ENCODE assay signal across 10 cellular contexts in genomic region chr3:70360985-70361384, GRCh38. TPM values are rescaled to one million over a fixed set of nuclear protein-coding genes. Genes with fewer than 3 reads are reported as not detected.
DNase-seq lines count a peak whose midpoint lies in the region; ATAC-seq and TF ChIP-seq lines count a peak whose summit lies in the region.
"Had no signal": no experiment of that assay in that cellular context is flagged by ENCODE, and none has a peak within 500 bp of the region (broad histone marks: within the 10 kb centered on the region; RNA-seq: fewer than 3 reads in every experiment).

No MANE protein-coding gene starts in this region.

- H2BK120ac ChIP-seq in mesenchymal stem cell (ENCODE audit: low read depth, low read length): no peak overlapping the region

- H3K14ac ChIP-seq in mesenchymal stem cell (ENCODE audit: low read length in 2 of 2): no peak overlapping the region

- H3K27ac ChIP-seq in mesenchymal stem cell (ENCODE audit: low read length, poor library complexity, severe bottlenecking) (no peak overlapping the region), esophagus squamous epithelium (no peak overlapping the region)

- H2AK5ac ChIP-seq in mesenchymal stem cell (ENCODE audit: low read length, severe bottlenecking): no peak overlapping the region

- H3K4me3 Mint-ChIP-seq in T-helper 2 cell treated with Interferon-gamma antibody and Interleukin-4, amounts not matched to agents 5 μg/mL and 100 μg/mL, for 36 hours: no peak overlapping the region

- H3K36me3 ChIP-seq in mesenchymal stem cell (ENCODE audit: control insufficient read depth in 1 of 2, insufficient read depth in 2 of 2, low read depth in 1 of 2, low read length in 2 of 2) (no peaks in the 10 kb centered on the region), esophagus squamous epithelium (no peaks in the 10 kb centered on the region)

- no peak overlapping the region for H4K8ac ChIP-seq in mesenchymal stem cell (ENCODE audit: low read length)

- no peak overlapping the region for H4K91ac ChIP-seq in mesenchymal stem cell (ENCODE audit: low read length)

- TF ChIP-seq CTCF in esophagus squamous epithelium (IDR thresholded peaks at IDR 0.05): no peak

- H3K18ac ChIP-seq in mesenchymal stem cell (ENCODE audit: low read depth in 1 of 2, low read length in 2 of 2): no peak overlapping the region

- no peak overlapping the region for H2AFZ ChIP-seq in mesenchymal stem cell (ENCODE audit: low read depth, low read length)

- H2BK15ac ChIP-seq in mesenchymal stem cell (ENCODE audit: low read depth, poor library complexity, severe bottlenecking): no peak overlapping the region

- no peak overlapping the region for H2BK12ac ChIP-seq in mesenchymal stem cell (ENCODE audit: low read length in 2 of 2)

- H3K27me3 ChIP-seq in mesenchymal stem cell (ENCODE audit: control insufficient read depth in 1 of 2, insufficient read depth in 1 of 2, low read length in 2 of 2) (no peaks in the 10 kb centered on the region), esophagus squamous epithelium (no peaks in the 10 kb centered on the region)

- H2BK5ac ChIP-seq in mesenchymal stem cell (ENCODE audit: low read depth, low read length, poor library complexity, severe bottlenecking): no peak overlapping the region

- H3K27me3 Mint-ChIP-seq in T-helper 2 cell treated with Interferon-gamma antibody and Interleukin-4, amounts not matched to agents 5 μg/mL and 100 μg/mL, for 36 hours (ENCODE audit: low read depth): no peaks in the 10 kb centered on the region

- no peak for TF ChIP-seq POLR2A in esophagus squamous epithelium (IDR thresholded peaks at IDR 0.05)

- no peak overlapping the region for H3K4ac ChIP-seq in mesenchymal stem cell (ENCODE audit: low read depth in 1 of 2, low read length in 2 of 2)

- 34% methylated on average over 2 of the region's 3 CpGs for WGBS in mesenchymal stem cell
- WGBS in esophagus squamous epithelium, 2 donors: 47 to 53% methylated on average over 3 of the region's 3 CpGs

- intact Hi-C loops in esophagus squamous epithelium (cut with DNase I): no loop called here
- intact Hi-C loops in posterior cingulate gyrus (cut with DNase I): no loop called here

- H3K27ac Mint-ChIP-seq in T-helper 2 cell treated with Interferon-gamma antibody and Interleukin-4, amounts not matched to agents 5 μg/mL and 100 μg/mL, for 36 hours: no peak overlapping the region

- no peaks in the 10 kb centered on the region for H3K4me1 Mint-ChIP-seq in T-helper 2 cell treated with Interferon-gamma antibody and Interleukin-4, amounts not matched to agents 5 μg/mL and 100 μg/mL, for 36 hours (ENCODE audit: low read depth)

- DNase-seq in LHCN-M2 (ENCODE audit: low read depth) (peak; percentile 10), mesenchymal stem cell (peak; percentile 28), esophagus squamous epithelium (lab: John Stamatoyannopoulos, UW) (no peak), posterior cingulate gyrus (no peak), HuH-7.5 (ENCODE audit: low spot score) (no peak)
- DNase-seq in T-helper 2 cell treated with Interferon-gamma antibody and Interleukin-4, amounts not matched to agents 5 μg/mL and 100 μg/mL, for 36 hours (ENCODE audit: low spot score): no peak
- DNase-seq: activated CD4-positive, CD25-positive, alpha-beta regulatory T cell; mucosa of descending colon had no signal

- H3K9me3 ChIP-seq in mesenchymal stem cell (ENCODE audit: control insufficient read depth, low read length): peaks cover 18% of the 10 kb centered on the region
- peaks cover 0 to 5% (median 0%) of the 10 kb centered on the region in 3 donors for H3K9me3 ChIP-seq in esophagus squamous epithelium

- H3K4me2 ChIP-seq in mesenchymal stem cell (ENCODE audit: low read length, poor library complexity, severe bottlenecking): no peak overlapping the region

- H3K4me3 ChIP-seq in mesenchymal stem cell (ENCODE audit: insufficient read depth in 1 of 2, low read depth in 1 of 2, low read length in 2 of 2) (no peak overlapping the region), esophagus squamous epithelium (no peak overlapping the region)
- H3K4me3 ChIP-seq: mucosa of descending colon had no signal

- H3K9me3 Mint-ChIP-seq in T-helper 2 cell treated with Interferon-gamma antibody and Interleukin-4, amounts not matched to agents 5 μg/mL and 100 μg/mL, for 36 hours: no peaks in the 10 kb centered on the region

- no peaks in the 10 kb centered on the region for H3K79me1 ChIP-seq in mesenchymal stem cell (replicated peaks; ENCODE audit: low read length, poor library complexity, severe bottlenecking)

- no peak overlapping the region for H3K23ac ChIP-seq in mesenchymal stem cell (ENCODE audit: low read length in 2 of 2)

- ATAC-seq in GM18907 (IDR thresholded peaks at IDR 0.05; ENCODE audit: unreplicated experiment): peak; percentile 98
- ATAC-seq in HG02571 (IDR thresholded peaks at IDR 0.05; ENCODE audit: unreplicated experiment): peak; percentile 96
- ATAC-seq: mucosa of descending colon had no signal

- H3K36me3 Mint-ChIP-seq in T-helper 2 cell treated with Interferon-gamma antibody and Interleukin-4, amounts not matched to agents 5 μg/mL and 100 μg/mL, for 36 hours (ENCODE audit: low read depth): no peaks in the 10 kb centered on the region

- no peaks in the 10 kb centered on the region for H3K4me1 ChIP-seq in mesenchymal stem cell (ENCODE audit: control insufficient read depth, insufficient read depth, low read depth, low read length)
- no peaks in the 10 kb centered on the region for H3K4me1 ChIP-seq in esophagus squamous epithelium

- no peak overlapping the region for H3K9ac ChIP-seq in mesenchymal stem cell (ENCODE audit: low read length)

RNA-seq across cellular contexts. Expression of gene MDFIC2, which starts 48.5 kb away (rescaled TPM):
- total RNA-seq in LHCN-M2 (2014; rRNA removed): not detected in 2 replicates
- polyA plus RNA-seq in LHCN-M2 (2012): not detected
- polyA plus RNA-seq in mesenchymal stem cell (2013, experiment 1 of 2): not detected
- polyA plus RNA-seq in mesenchymal stem cell (2013, experiment 2 of 2): not detected
- not detected for total RNA-seq in esophagus squamous epithelium
- total RNA-seq: mucosa of descending colon had no signal

Comparison
In these comparisons a context has a peak if more than half of its experiments do, and no peak if none do; other contexts are left out.
1. DNase-seq: peak in LHCN-M2 (single experiment) and mesenchymal stem cell (single experiment); none in esophagus squamous epithelium (single experiment), posterior cingulate gyrus (0 of 10), T-helper 2 cell treated with Interferon-gamma antibody and Interleukin-4, amounts not matched to agents 5 μg/mL and 100 μg/mL, for 36 hours (single experiment) and HuH-7.5 (single experiment).